In the genomic region with DNA sequence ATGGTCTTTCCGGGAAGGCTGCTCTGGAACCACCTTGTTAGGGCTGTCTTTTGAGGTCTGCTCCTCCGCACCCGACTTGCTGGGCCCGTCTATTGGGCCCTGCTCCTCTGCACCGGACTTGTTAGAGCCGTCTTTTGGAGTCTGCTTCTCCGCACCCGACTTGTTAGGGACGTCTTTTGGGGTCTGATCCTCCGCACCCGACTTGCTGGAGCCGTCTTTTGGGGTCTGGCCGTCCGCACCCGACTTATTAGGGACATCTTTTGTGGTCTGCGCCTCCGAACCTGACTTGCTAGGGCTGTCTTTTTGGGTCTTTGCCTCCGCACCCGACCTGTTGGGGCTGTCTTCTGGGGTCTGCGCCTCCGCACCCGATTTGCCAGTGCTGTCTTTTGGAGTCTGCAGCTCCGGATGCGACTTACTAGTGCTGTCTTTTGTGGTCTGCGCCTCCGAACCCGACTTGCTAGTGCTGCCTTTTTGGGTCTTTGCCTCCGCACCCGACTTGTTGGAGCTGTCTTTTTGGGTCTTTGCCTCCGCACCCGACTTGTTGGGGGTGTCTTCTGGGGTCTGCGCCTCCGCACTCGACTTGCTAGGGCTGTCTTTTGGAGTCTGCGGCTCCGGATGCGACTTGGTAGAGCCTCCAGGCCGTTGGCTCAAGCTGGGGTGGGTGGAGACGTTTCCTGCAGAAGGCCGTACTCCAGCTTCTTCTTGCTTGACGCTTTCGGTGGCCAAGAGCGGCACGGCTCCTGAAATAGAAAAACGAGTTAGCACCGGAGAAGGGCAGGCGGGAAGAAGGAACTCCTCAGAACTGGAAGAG, we compare ENCODE assay signal across 8 cellular contexts.
A peak's percentile ranks its signal among the peaks of the same experiment; 100 is the strongest.
DNase-seq lines count a peak whose midpoint lies in the region; ATAC-seq and TF ChIP-seq lines count a peak whose summit lies in the region.

No MANE protein-coding gene starts in this region.

- no peaks in the 10 kb centered on the region for H3K9me3 Mint-ChIP-seq in T-helper 1 cell treated with Interleukin-12 subunit alpha and Interleukin-12 subunit beta and Interleukin-4 antibody, amounts not matched to agents 30 μg/mL and 1 μg/mL, for 36 hours

- peak overlapping the region; percentile 96 for H3K4me3 Mint-ChIP-seq in T-helper 1 cell treated with Interleukin-12 subunit alpha and Interleukin-12 subunit beta and Interleukin-4 antibody, amounts not matched to agents 30 μg/mL and 1 μg/mL, for 36 hours

- H3K36me3 Mint-ChIP-seq in T-helper 1 cell treated with Interleukin-12 subunit alpha and Interleukin-12 subunit beta and Interleukin-4 antibody, amounts not matched to agents 30 μg/mL and 1 μg/mL, for 36 hours (ENCODE audit: low read depth) = peaks cover 54% of the 10 kb centered on the region

- DNase-seq in SIG-M5 treated with dmso at 0.1 percent for 504 hours (lab: John Stamatoyannopoulos, UW; ENCODE audit: unreplicated experiment) (peak; percentile 47), SIG-M5 (lab: John Stamatoyannopoulos, UW) (no peak), astrocyte of the spinal cord (ENCODE audit: low read depth, low spot score) (peak; percentile 54), islet precursor cell (peak; percentile 70), NCI-H2029 (lab: John Stamatoyannopoulos, UW) (no peak)
- DNase-seq in stimulated activated CD4-positive, alpha-beta T cell treated with anti-CD3 and anti-CD28 coated beads, Interleukin-15, amount 100 ng/mL, for 24 hours = peak; percentile 70

- peak overlapping the region; percentile 99 for H3K27ac Mint-ChIP-seq in T-helper 1 cell treated with Interleukin-12 subunit alpha and Interleukin-12 subunit beta and Interleukin-4 antibody, amounts not matched to agents 30 μg/mL and 1 μg/mL, for 36 hours

- in situ Hi-C loops in astrocyte of the spinal cord (cut with HindIII; ENCODE audit: low sequenced_read_pairs) = no loop called here

- H3K4me3 ChIP-seq in astrocyte of the spinal cord (ENCODE audit: low read depth, low read length) = peak overlapping the region; percentile 87

- ATAC-seq in HG03196 (IDR thresholded peaks at IDR 0.05; ENCODE audit: unreplicated experiment) = peak; percentile 34

- H3K4me1 Mint-ChIP-seq in T-helper 1 cell treated with Interleukin-12 subunit alpha and Interleukin-12 subunit beta and Interleukin-4 antibody, amounts not matched to agents 30 μg/mL and 1 μg/mL, for 36 hours (ENCODE audit: low read depth) = peaks cover 42% of the 10 kb centered on the region

- no peaks in the 10 kb centered on the region for H3K27me3 Mint-ChIP-seq in T-helper 1 cell treated with Interleukin-12 subunit alpha and Interleukin-12 subunit beta and Interleukin-4 antibody, amounts not matched to agents 30 μg/mL and 1 μg/mL, for 36 hours (ENCODE audit: low read depth)

- TF ChIP-seq CTCF in astrocyte of the spinal cord (IDR thresholded peaks at IDR 0.05; ENCODE audit: low read depth, low read length) = no peak

Comparison
In these comparisons a context has a peak if more than half of its experiments do, and no peak if none do; other contexts are left out.
1. DNase-seq: peak in SIG-M5 treated with dmso at 0.1 percent for 504 hours (single experiment), astrocyte of the spinal cord (single experiment), islet precursor cell (single experiment) and stimulated activated CD4-positive, alpha-beta T cell treated with anti-CD3 and anti-CD28 coated beads, Interleukin-15, amount 100 ng/mL, for 24 hours (single experiment); none in SIG-M5 (single experiment) and NCI-H2029 (single experiment).